Comparison of ENCODE assay signal across 1 cellular context in the genomic region with DNA sequence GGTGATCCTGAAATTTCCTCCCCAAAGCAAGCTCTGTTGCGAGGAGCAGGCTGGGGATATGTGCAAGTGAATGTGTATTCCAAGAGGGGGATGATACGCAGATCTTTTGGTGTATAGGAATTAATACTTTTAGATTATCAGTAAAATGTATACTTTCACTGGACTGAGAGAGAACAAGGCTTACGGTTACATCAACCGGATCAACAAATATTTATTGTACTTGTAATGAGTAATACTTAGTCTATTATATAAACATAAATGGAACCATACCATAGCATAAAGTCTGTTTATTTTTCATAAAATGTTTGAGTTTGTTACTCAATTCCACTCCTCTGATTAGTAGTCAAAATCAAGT.
TF ChIP-seq lines count a peak whose summit lies in the region.

No MANE protein-coding gene starts in this region.

TF ChIP-seq in HCT116, 20 proteins besides CTCF, POLR2A, EP300 and RAD21 (continued from another document):
- TF ChIP-seq SIN3A (IDR thresholded peaks at IDR 0.05; ENCODE audit: low read depth) (no peak), SP1 (IDR thresholded peaks at IDR 0.05; ENCODE audit: low read depth) (no peak), JUND (IDR thresholded peaks at IDR 0.05) (no peak), POLR2AphosphoS5 (IDR thresholded peaks at IDR 0.05; ENCODE audit: low read depth, low read length) (no peak), ZBTB33 (IDR thresholded peaks at IDR 0.05; ENCODE audit: extremely low read depth, insufficient replicate concordance, low read length) (no peak), ZFX (IDR thresholded peaks at IDR 0.05) (no peak), YY1 (IDR thresholded peaks at IDR 0.05; ENCODE audit: extremely low read depth, insufficient replicate concordance, low read depth, low read length) (no peak), TCF7L2 (IDR thresholded peaks at IDR 0.05; ENCODE audit: borderline replicate concordance, extremely low read depth, insufficient read depth, insufficient read length) (no peak)
- TF ChIP-seq, protein P1, sequence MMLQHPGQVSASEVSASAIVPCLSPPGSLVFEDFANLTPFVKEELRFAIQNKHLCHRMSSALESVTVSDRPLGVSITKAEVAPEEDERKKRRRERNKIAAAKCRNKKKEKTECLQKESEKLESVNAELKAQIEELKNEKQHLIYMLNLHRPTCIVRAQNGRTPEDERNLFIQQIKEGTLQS (IDR thresholded peaks at IDR 0.05), result no peak
- TF ChIP-seq, protein P2, sequence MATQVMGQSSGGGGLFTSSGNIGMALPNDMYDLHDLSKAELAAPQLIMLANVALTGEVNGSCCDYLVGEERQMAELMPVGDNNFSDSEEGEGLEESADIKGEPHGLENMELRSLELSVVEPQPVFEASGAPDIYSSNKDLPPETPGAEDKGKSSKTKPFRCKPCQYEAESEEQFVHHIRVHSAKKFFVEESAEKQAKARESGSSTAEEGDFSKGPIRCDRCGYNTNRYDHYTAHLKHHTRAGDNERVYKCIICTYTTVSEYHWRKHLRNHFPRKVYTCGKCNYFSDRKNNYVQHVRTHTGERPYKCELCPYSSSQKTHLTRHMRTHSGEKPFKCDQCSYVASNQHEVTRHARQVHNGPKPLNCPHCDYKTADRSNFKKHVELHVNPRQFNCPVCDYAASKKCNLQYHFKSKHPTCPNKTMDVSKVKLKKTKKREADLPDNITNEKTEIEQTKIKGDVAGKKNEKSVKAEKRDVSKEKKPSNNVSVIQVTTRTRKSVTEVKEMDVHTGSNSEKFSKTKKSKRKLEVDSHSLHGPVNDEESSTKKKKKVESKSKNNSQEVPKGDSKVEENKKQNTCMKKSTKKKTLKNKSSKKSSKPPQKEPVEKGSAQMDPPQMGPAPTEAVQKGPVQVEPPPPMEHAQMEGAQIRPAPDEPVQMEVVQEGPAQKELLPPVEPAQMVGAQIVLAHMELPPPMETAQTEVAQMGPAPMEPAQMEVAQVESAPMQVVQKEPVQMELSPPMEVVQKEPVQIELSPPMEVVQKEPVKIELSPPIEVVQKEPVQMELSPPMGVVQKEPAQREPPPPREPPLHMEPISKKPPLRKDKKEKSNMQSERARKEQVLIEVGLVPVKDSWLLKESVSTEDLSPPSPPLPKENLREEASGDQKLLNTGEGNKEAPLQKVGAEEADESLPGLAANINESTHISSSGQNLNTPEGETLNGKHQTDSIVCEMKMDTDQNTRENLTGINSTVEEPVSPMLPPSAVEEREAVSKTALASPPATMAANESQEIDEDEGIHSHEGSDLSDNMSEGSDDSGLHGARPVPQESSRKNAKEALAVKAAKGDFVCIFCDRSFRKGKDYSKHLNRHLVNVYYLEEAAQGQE (IDR thresholded peaks at IDR 0.05; ENCODE audit: low read depth), result no peak
TF ChIP-seq in HCT116: peak in this region for 0.
